Comparison of ENCODE assay signal across 16 cellular contexts in the genomic region with DNA sequence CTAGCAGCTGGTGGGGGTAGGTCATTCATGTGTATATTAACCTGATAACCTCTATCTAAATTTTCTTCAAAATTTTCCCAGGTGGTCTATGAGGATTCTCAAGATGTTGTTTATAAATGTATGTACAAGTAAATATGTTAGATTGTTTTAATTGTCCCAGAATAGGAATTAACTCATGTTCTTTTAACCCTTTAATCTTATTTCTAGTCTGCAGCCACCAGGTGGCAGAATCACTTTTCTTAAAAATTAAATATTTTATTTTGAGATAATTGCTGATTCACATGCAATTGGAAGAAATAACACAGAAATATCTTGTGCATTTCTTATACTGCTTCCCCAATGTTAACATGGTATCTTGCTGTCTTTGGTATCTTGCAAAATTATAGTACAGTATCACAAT.
DNase-seq lines count a peak whose midpoint lies in the region; ATAC-seq and TF ChIP-seq lines count a peak whose summit lies in the region.
"Had no signal": no experiment of that assay in that cellular context is flagged by ENCODE, and none has a peak within 500 bp of the region (broad histone marks: within the 10 kb centered on the region; RNA-seq: fewer than 3 reads in every experiment).

No MANE protein-coding gene starts in this region.

- H3K4me1 ChIP-seq in SK-N-SH (ENCODE audit: control insufficient read depth in 1 of 2, insufficient read depth in 2 of 2, low read depth in 1 of 2, low read length in 1 of 2) (no peaks in the 10 kb centered on the region), Loucy (ENCODE audit: insufficient read depth, low read length, poor library complexity, severe bottlenecking) (no peaks in the 10 kb centered on the region)
- H3K4me1 ChIP-seq: BLaER1 treated with 17β-estradiol and CSF1 and Interleukin-3, amounts not matched to agents 10 nM and 100 nM had no signal

- H3K36me3 Mint-ChIP-seq in progenitor cell of endocrine pancreas (ENCODE audit: insufficient read depth) (peaks cover 1% of the 10 kb centered on the region), T-helper 17 cell (ENCODE audit: low read depth) (no peaks in the 10 kb centered on the region)

- no peaks in the 10 kb centered on the region for H3F3A ChIP-seq in SK-N-SH (replicated peaks; ENCODE audit: insufficient read depth)
- no peaks in the 10 kb centered on the region for H3F3A ChIP-seq in Loucy (ENCODE audit: low read depth)

- H3K9ac ChIP-seq in SK-N-SH, result no peak overlapping the region
- no peak overlapping the region for H3K9ac ChIP-seq in Loucy (ENCODE audit: low read depth, low read length, poor library complexity, severe bottlenecking)
- H3K9ac ChIP-seq: BLaER1 treated with 17β-estradiol and CSF1 and Interleukin-3, amounts not matched to agents 10 nM and 100 nM had no signal

- no peaks in the 10 kb centered on the region for H3K27me3 Mint-ChIP-seq in progenitor cell of endocrine pancreas
- H3K27me3 Mint-ChIP-seq in T-helper 17 cell, result peaks cover 20% of the 10 kb centered on the region

- H3K27ac Mint-ChIP-seq in progenitor cell of endocrine pancreas (no peak overlapping the region), T-helper 17 cell (no peak overlapping the region)
- H3K27ac Mint-ChIP-seq: activated naive CD4-positive, alpha-beta T cell treated with anti-CD3 and anti-CD28 coated beads for 36 hours had no signal

- no peak for ATAC-seq in SK-N-SH treated with all-trans-retinoic acid at 6 μM for 48 hours
- no peak for ATAC-seq in T-helper 17 cell

- no peak overlapping the region for H3K4me2 ChIP-seq in SK-N-SH
- no peak overlapping the region for H3K4me2 ChIP-seq in Loucy (ENCODE audit: low read depth, low read length, poor library complexity, severe bottlenecking)
- H3K4me2 ChIP-seq: BLaER1 treated with 17β-estradiol and CSF1 and Interleukin-3, amounts not matched to agents 10 nM and 100 nM had no signal

- H3K9me2 ChIP-seq in SK-N-SH (no peaks in the 10 kb centered on the region), Loucy (replicated peaks; ENCODE audit: low read depth, low read length) (no peaks in the 10 kb centered on the region)

- H3K36me3 ChIP-seq in SK-N-SH (replicated peaks in 1 of 2; ENCODE audit: control insufficient read depth in 1 of 2, insufficient read depth in 2 of 2, low read length in 1 of 2) (no peaks in the 10 kb centered on the region), Loucy (ENCODE audit: insufficient read depth, low read length) (no peaks in the 10 kb centered on the region)
- H3K36me3 ChIP-seq: BLaER1 treated with 17β-estradiol and CSF1 and Interleukin-3, amounts not matched to agents 10 nM and 100 nM; MG63; thoracic aorta had no signal

- peaks cover 9% of the 10 kb centered on the region for H3K9me3 Mint-ChIP-seq in progenitor cell of endocrine pancreas (ENCODE audit: low read depth)
- H3K9me3 Mint-ChIP-seq: activated naive CD4-positive, alpha-beta T cell treated with anti-CD3 and anti-CD28 coated beads for 36 hours had no signal

- H3K4me3 Mint-ChIP-seq in progenitor cell of endocrine pancreas (ENCODE audit: low read depth), result no peak overlapping the region
- H3K4me3 Mint-ChIP-seq in T-helper 17 cell, result no peak overlapping the region
- H3K4me3 Mint-ChIP-seq: activated naive CD4-positive, alpha-beta T cell treated with anti-CD3 and anti-CD28 coated beads for 36 hours had no signal

- DNase-seq in SK-N-SH (no peak), cardiac fibroblast (ENCODE audit: low read depth in 2 of 2) (peak in 1 of 2 donors; percentile 24), progenitor cell of endocrine pancreas (ENCODE audit: low spot score, unreplicated experiment) (no peak), GM20000 (ENCODE audit: low spot score) (no peak), RPMI8226 (no peak), T-helper 17 cell (no peak)
- DNase-seq: activated CD4-positive, alpha-beta T cell treated with anti-CD3 and anti-CD28 coated beads, Interleukin-2, amount 50 U/mL, for 4 hours; activated naive CD4-positive, alpha-beta T cell treated with anti-CD3 and anti-CD28 coated beads for 36 hours; hippocampal formation; MG63; NCI-H524 treated with DMSO at 0.1 percent for 48 hours; SW 1271 had no signal

- H3K4me1 Mint-ChIP-seq in progenitor cell of endocrine pancreas (ENCODE audit: low read depth) (no peaks in the 10 kb centered on the region), T-helper 17 cell (peaks cover 3% of the 10 kb centered on the region)

- TF ChIP-seq CTCF in SK-N-SH (IDR thresholded peaks at IDR 0.05) (peak; percentile 79), Loucy (conservative IDR thresholded peaks at IDR 0.05; ENCODE audit: low read length) (peak; percentile 59), cardiac fibroblast (IDR thresholded peaks at IDR 0.05; ENCODE audit: low read depth, low read length) (peak; percentile 28), progenitor cell of endocrine pancreas (IDR thresholded peaks at IDR 0.05; ENCODE audit: unreplicated experiment) (peak; percentile 74), GM20000 (IDR thresholded peaks at IDR 0.05; ENCODE audit: extremely low read depth, missing control alignments) (no peak)

- TF ChIP-seq EP300 in SK-N-SH (IDR thresholded peaks at IDR 0.05; ENCODE audit: borderline replicate concordance in 1 of 2, low read depth in 1 of 2, low read length in 1 of 2), result no peak

- CTCF ChIA-PET in SK-N-SH (lab: Yijun Ruan, JAX), result interaction anchor here (1.0 to 2.6 kb wide), 4 partner anchors 14 to 1415 kb away, joined by 3 to 17 read pairs (median 4); no protein-coding TSS in a partner anchor

- H3K79me2 ChIP-seq in SK-N-SH (ENCODE audit: insufficient read depth) (no peaks in the 10 kb centered on the region), Loucy (ENCODE audit: insufficient read depth, low read length) (no peaks in the 10 kb centered on the region)

- H3K9me3 ChIP-seq in SK-N-SH (no peaks in the 10 kb centered on the region), Loucy (ENCODE audit: insufficient read depth, low read depth, low read length) (no peaks in the 10 kb centered on the region), T-helper 17 cell (ENCODE audit: control insufficient read depth, low read length, poor library complexity, severe bottlenecking) (no peaks in the 10 kb centered on the region)
- H3K9me3 ChIP-seq: MG63, thoracic aorta had no signal

- H3K4me3 ChIP-seq in SK-N-SH (ENCODE audit: low read depth in 2 of 2, low read length in 1 of 2) (no peak overlapping the region), Loucy (ENCODE audit: low read length, poor library complexity, severe bottlenecking) (no peak overlapping the region), cardiac fibroblast (replicated peaks in 1 of 2; ENCODE audit: low read depth in 2 of 2, low read length in 2 of 2) (no peak overlapping the region)
- H3K4me3 ChIP-seq: BLaER1 treated with 17β-estradiol and CSF1 and Interleukin-3, amounts not matched to agents 10 nM and 100 nM; MG63; thoracic aorta had no signal

- POLR2A ChIA-PET in SK-N-SH (lab: Yijun Ruan, JAX), result no interaction called here

- TF ChIP-seq RAD21 in SK-N-SH (IDR thresholded peaks at IDR 0.05; ENCODE audit: low read length), result 0 out of 2 replicates have a peak, but pooled peaks have one; percentile 20

- H2AFZ ChIP-seq in SK-N-SH (ENCODE audit: low read depth) (no peak overlapping the region), Loucy (ENCODE audit: low read length) (no peak overlapping the region)

- no peaks in the 10 kb centered on the region for H4K20me1 ChIP-seq in SK-N-SH (ENCODE audit: insufficient read depth)
- H4K20me1 ChIP-seq in Loucy (ENCODE audit: insufficient read depth, low read length, poor library complexity, severe bottlenecking), result no peaks in the 10 kb centered on the region
- H4K20me1 ChIP-seq: BLaER1 treated with 17β-estradiol and CSF1 and Interleukin-3, amounts not matched to agents 10 nM and 100 nM had no signal

- no peaks in the 10 kb centered on the region; the same call in 1 of the 2 replicates for H3K27me3 ChIP-seq in SK-N-SH (ENCODE audit: insufficient read depth)
- no peaks in the 10 kb centered on the region for H3K27me3 ChIP-seq in Loucy (ENCODE audit: insufficient read depth, low read length, poor library complexity, severe bottlenecking)
- H3K27me3 ChIP-seq: BLaER1 treated with 17β-estradiol and CSF1 and Interleukin-3, amounts not matched to agents 10 nM and 100 nM; MG63 had no signal

- no peak overlapping the region for H3K27ac ChIP-seq in SK-N-SH (ENCODE audit: low read depth in 2 of 2, low read length in 1 of 2)
- H3K27ac ChIP-seq: BLaER1 treated with 17β-estradiol and CSF1 and Interleukin-3, amounts not matched to agents 10 nM and 100 nM; thoracic aorta had no signal

TF ChIP-seq in SK-N-SH, 30 proteins besides CTCF, POLR2A, EP300 and RAD21:
- TF ChIP-seq RXRA (IDR thresholded peaks at IDR 0.05; ENCODE audit: borderline replicate concordance, low read depth), result no peak
- no peak for TF ChIP-seq SIN3A (IDR thresholded peaks at IDR 0.05; ENCODE audit: borderline replicate concordance, low read depth, low read length)
- no peak for TF ChIP-seq CHD2 (IDR thresholded peaks at IDR 0.05; ENCODE audit: low read length, partially characterized antibody)
- no peak for TF ChIP-seq MEF2A (IDR thresholded peaks at IDR 0.05; ENCODE audit: borderline replicate concordance, low read depth)
- TF ChIP-seq, protein P1, sequence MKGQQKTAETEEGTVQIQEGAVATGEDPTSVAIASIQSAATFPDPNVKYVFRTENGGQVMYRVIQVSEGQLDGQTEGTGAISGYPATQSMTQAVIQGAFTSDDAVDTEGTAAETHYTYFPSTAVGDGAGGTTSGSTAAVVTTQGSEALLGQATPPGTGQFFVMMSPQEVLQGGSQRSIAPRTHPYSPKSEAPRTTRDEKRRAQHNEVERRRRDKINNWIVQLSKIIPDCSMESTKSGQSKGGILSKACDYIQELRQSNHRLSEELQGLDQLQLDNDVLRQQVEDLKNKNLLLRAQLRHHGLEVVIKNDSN (IDR thresholded peaks at IDR 0.05; ENCODE audit: borderline replicate concordance, low read depth), result no peak

TF ChIP-seq in SK-N-SH treated with all-trans-retinoic acid at 6 μM for 48 hours, 23 proteins besides CTCF, POLR2A, EP300 and RAD21 (continues in another document):
- TF ChIP-seq PPARA (CRISPR knock-in tag; IDR thresholded peaks at IDR 0.05; ENCODE audit: borderline replicate concordance) (no peak), ISL1 (CRISPR knock-in tag; IDR thresholded peaks at IDR 0.05) (no peak), BACH2 (CRISPR knock-in tag; IDR thresholded peaks at IDR 0.05; ENCODE audit: borderline replicate concordance) (no peak), GLIS3 (CRISPR knock-in tag; IDR thresholded peaks at IDR 0.05) (no peak), TOX (CRISPR knock-in tag; IDR thresholded peaks at IDR 0.05; ENCODE audit: borderline replicate concordance) (no peak), ZFP30 (CRISPR knock-in tag; IDR thresholded peaks at IDR 0.05) (no peak)
